ENCODE assay signal across 1 cellular context in the genomic region with DNA sequence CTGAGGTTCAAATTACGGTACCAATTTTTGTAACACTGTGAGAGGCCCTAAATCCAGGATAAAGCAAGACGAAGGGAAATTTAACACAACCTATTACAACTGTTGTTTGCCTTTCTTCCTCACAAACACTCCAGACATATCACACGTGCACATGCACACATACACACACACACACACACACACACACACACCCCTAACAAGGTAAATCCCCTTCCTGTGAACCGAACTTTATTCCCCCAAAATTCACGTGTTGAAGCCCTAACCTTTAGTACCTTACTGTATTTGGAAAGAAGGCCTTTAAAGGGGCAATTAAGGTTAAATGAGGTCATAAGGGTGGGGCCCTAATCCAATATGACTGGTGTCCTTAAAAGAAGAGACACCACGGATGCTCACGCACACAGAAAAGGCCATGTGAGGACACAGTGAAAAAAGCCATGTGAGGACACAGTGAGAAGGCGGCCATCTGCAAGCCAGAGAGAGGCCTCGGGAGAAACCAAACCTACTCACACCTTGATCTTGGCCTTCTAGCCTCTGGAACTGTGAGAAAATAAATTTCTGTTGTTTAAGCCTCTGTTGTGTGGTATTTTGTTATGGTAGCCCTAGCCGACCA.
A peak's percentile ranks its signal among the peaks of the same experiment; 100 is the strongest.
TF ChIP-seq lines count a peak whose summit lies in the region.

No MANE protein-coding gene starts in this region.

TF ChIP-seq in HepG2, 621 proteins besides CTCF, POLR2A, EP300 and RAD21 (continued from another document):
- TF ChIP-seq ZNF790 (CRISPR knock-in tag; IDR thresholded peaks at IDR 0.05; ENCODE audit: borderline replicate concordance) (no peak), RARA (CRISPR knock-in tag; IDR thresholded peaks at IDR 0.05) (peak; percentile 19; the same call in 1 of the 2 replicates), ZNF644 (CRISPR knock-in tag; IDR thresholded peaks at IDR 0.05; ENCODE audit: low read depth) (no peak), ELF4 (CRISPR knock-in tag; IDR thresholded peaks at IDR 0.05; ENCODE audit: borderline replicate concordance) (no peak), RXRA (CRISPR knock-in tag; IDR thresholded peaks at IDR 0.05) (peak; percentile 82; the same call in 1 of the 2 replicates), ZNF143 (CRISPR knock-in tag; IDR thresholded peaks at IDR 0.05) (no peak), KDM5A (IDR thresholded peaks at IDR 0.05; ENCODE audit: borderline replicate concordance, low read length) (no peak), CREM (IDR thresholded peaks at IDR 0.05) (peak; percentile 17; the same call in 1 of the 2 replicates), CREM (CRISPR knock-in tag; IDR thresholded peaks at IDR 0.05) (no peak), KAT2B (IDR thresholded peaks at IDR 0.05; ENCODE audit: borderline replicate concordance, low read depth, low read length) (no peak), YEATS4 (CRISPR knock-in tag; IDR thresholded peaks at IDR 0.05; ENCODE audit: borderline replicate concordance) (no peak), CCAR2 (optimal IDR thresholded peaks at IDR 0.05; ENCODE audit: low read depth, low read length) (no peak), ZFX (CRISPR knock-in tag; IDR thresholded peaks at IDR 0.05; ENCODE audit: low read depth) (peak; percentile 13; the same call in 1 of the 2 replicates), REL (CRISPR knock-in tag; conservative IDR thresholded peaks at IDR 0.05) (no peak), JUN (CRISPR knock-in tag; IDR thresholded peaks at IDR 0.05) (no peak), ZNF607 (CRISPR knock-in tag; IDR thresholded peaks at IDR 0.05; ENCODE audit: borderline replicate concordance) (no peak), YY1 (IDR thresholded peaks at IDR 0.05; ENCODE audit: insufficient read depth, insufficient replicate concordance, low read depth, low read length) (peak; percentile 32)
- TF ChIP-seq, protein P1, sequence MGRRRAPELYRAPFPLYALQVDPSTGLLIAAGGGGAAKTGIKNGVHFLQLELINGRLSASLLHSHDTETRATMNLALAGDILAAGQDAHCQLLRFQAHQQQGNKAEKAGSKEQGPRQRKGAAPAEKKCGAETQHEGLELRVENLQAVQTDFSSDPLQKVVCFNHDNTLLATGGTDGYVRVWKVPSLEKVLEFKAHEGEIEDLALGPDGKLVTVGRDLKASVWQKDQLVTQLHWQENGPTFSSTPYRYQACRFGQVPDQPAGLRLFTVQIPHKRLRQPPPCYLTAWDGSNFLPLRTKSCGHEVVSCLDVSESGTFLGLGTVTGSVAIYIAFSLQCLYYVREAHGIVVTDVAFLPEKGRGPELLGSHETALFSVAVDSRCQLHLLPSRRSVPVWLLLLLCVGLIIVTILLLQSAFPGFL (CRISPR knock-in tag; IDR thresholded peaks at IDR 0.05) = no peak
- TF ChIP-seq, protein P2, sequence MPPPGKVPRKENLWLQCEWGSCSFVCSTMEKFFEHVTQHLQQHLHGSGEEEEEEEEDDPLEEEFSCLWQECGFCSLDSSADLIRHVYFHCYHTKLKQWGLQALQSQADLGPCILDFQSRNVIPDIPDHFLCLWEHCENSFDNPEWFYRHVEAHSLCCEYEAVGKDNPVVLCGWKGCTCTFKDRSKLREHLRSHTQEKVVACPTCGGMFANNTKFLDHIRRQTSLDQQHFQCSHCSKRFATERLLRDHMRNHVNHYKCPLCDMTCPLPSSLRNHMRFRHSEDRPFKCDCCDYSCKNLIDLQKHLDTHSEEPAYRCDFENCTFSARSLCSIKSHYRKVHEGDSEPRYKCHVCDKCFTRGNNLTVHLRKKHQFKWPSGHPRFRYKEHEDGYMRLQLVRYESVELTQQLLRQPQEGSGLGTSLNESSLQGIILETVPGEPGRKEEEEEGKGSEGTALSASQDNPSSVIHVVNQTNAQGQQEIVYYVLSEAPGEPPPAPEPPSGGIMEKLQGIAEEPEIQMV (CRISPR knock-in tag; IDR thresholded peaks at IDR 0.05; ENCODE audit: low read depth) = no peak
- TF ChIP-seq, protein P3, sequence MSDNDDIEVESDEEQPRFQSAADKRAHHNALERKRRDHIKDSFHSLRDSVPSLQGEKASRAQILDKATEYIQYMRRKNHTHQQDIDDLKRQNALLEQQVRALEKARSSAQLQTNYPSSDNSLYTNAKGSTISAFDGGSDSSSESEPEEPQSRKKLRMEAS (IDR thresholded peaks at IDR 0.05) = peak; percentile 40; the same call in 1 of the 2 replicates
- TF ChIP-seq, protein P4, sequence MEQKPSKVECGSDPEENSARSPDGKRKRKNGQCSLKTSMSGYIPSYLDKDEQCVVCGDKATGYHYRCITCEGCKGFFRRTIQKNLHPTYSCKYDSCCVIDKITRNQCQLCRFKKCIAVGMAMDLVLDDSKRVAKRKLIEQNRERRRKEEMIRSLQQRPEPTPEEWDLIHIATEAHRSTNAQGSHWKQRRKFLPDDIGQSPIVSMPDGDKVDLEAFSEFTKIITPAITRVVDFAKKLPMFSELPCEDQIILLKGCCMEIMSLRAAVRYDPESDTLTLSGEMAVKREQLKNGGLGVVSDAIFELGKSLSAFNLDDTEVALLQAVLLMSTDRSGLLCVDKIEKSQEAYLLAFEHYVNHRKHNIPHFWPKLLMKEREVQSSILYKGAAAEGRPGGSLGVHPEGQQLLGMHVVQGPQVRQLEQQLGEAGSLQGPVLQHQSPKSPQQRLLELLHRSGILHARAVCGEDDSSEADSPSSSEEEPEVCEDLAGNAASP (CRISPR knock-in tag; IDR thresholded peaks at IDR 0.05; ENCODE audit: borderline replicate concordance) = peak; percentile 98
